ENCODE assay signal across 1 cellular context in the genomic region with DNA sequence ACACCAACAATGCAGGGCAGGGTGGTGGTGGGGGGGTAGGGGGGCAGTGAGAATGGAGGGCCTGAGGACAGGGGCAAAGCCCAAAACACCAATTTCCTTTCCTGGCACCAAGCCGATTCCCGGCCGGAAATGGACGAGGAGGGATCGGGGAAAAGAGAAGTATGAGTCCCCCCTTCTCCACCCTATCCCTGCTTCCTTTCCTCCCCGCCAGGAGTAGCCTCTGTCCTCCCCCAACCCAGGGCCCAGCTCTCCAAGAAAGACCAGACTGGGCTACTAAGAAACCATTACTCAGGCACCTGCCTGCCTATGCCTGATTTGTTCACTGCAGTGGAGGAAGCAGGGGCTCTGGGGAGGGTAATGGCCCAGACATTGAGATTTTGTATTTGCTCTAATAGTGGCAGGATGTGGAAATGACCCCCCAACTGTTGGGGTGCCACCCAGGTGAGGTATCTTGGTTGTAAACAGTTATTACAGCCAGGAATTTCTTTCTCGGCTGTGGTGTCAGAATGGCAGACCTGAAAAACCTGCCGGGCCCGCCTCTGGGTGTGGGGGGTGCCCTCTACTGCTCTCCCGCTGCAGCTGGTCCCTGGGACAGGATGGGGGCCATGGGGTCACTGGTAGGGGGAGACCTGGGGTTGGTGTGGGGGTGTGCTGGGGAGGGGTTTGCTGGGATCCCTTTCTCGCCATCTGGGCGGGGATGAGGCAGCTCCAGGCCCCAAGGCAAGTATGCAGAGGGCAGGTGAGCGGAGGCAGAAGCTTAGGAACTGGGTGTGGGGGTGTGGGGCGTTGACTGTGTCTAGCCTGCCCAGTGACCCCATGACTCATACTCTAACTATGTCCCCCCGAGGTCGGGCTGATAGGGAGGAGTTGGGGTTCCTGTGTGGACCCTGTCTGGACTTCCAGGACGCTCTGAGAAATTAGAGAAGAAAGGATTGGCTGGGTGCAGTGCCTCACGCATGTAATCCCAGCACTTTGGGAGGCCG.
TF ChIP-seq lines count a peak whose summit lies in the region.

No MANE protein-coding gene starts in this region.

TF ChIP-seq in K562, 482 proteins besides CTCF, POLR2A, EP300 and RAD21:
- 0 out of 2 replicates have a peak, but pooled peaks have one; percentile 11 for TF ChIP-seq JUND (IDR thresholded peaks at IDR 0.05; ENCODE audit: borderline replicate concordance, low read depth, low read length)
- TF ChIP-seq JUND (tag; IDR thresholded peaks at IDR 0.05; ENCODE audit: borderline replicate concordance, low read depth, low read length): no peak
- TF ChIP-seq ZFP36 (IDR thresholded peaks at IDR 0.05; ENCODE audit: low read depth, low read length, partially characterized antibody): no peak
- TF ChIP-seq, protein P1, sequence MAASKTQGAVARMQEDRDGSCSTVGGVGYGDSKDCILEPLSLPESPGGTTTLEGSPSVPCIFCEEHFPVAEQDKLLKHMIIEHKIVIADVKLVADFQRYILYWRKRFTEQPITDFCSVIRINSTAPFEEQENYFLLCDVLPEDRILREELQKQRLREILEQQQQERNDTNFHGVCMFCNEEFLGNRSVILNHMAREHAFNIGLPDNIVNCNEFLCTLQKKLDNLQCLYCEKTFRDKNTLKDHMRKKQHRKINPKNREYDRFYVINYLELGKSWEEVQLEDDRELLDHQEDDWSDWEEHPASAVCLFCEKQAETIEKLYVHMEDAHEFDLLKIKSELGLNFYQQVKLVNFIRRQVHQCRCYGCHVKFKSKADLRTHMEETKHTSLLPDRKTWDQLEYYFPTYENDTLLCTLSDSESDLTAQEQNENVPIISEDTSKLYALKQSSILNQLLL (CRISPR knock-in tag; IDR thresholded peaks at IDR 0.05; ENCODE audit: borderline replicate concordance): no peak
- TF ChIP-seq EGR1 (conservative IDR thresholded peaks at IDR 0.05): 0 out of 2 replicates have a peak, but pooled peaks have one; percentile 36
- no peak for TF ChIP-seq SMARCE1 (IDR thresholded peaks at IDR 0.05)
- TF ChIP-seq, protein P2, sequence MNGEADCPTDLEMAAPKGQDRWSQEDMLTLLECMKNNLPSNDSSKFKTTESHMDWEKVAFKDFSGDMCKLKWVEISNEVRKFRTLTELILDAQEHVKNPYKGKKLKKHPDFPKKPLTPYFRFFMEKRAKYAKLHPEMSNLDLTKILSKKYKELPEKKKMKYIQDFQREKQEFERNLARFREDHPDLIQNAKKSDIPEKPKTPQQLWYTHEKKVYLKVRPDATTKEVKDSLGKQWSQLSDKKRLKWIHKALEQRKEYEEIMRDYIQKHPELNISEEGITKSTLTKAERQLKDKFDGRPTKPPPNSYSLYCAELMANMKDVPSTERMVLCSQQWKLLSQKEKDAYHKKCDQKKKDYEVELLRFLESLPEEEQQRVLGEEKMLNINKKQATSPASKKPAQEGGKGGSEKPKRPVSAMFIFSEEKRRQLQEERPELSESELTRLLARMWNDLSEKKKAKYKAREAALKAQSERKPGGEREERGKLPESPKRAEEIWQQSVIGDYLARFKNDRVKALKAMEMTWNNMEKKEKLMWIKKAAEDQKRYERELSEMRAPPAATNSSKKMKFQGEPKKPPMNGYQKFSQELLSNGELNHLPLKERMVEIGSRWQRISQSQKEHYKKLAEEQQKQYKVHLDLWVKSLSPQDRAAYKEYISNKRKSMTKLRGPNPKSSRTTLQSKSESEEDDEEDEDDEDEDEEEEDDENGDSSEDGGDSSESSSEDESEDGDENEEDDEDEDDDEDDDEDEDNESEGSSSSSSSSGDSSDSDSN (IDR thresholded peaks at IDR 0.05; ENCODE audit: borderline replicate concordance in 1 of 2, low read depth in 2 of 2, low read length in 2 of 2): no peak
- TF ChIP-seq, protein P3, sequence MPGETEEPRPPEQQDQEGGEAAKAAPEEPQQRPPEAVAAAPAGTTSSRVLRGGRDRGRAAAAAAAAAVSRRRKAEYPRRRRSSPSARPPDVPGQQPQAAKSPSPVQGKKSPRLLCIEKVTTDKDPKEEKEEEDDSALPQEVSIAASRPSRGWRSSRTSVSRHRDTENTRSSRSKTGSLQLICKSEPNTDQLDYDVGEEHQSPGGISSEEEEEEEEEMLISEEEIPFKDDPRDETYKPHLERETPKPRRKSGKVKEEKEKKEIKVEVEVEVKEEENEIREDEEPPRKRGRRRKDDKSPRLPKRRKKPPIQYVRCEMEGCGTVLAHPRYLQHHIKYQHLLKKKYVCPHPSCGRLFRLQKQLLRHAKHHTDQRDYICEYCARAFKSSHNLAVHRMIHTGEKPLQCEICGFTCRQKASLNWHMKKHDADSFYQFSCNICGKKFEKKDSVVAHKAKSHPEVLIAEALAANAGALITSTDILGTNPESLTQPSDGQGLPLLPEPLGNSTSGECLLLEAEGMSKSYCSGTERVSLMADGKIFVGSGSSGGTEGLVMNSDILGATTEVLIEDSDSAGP (CRISPR knock-in tag; IDR thresholded peaks at IDR 0.05): no peak
- TF ChIP-seq, protein P4, sequence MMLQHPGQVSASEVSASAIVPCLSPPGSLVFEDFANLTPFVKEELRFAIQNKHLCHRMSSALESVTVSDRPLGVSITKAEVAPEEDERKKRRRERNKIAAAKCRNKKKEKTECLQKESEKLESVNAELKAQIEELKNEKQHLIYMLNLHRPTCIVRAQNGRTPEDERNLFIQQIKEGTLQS (IDR thresholded peaks at IDR 0.05): peak; percentile 21; the same call in 1 of the 2 replicates
- TF ChIP-seq, protein P4 (CRISPR knock-in tag; conservative IDR thresholded peaks at IDR 0.05): no peak
- no peak for TF ChIP-seq RB1 (IDR thresholded peaks at IDR 0.05; ENCODE audit: low read depth)
- no peak for TF ChIP-seq ARHGAP35 (IDR thresholded peaks at IDR 0.05; ENCODE audit: partially characterized antibody)
- no peak for TF ChIP-seq STAT5A (IDR thresholded peaks at IDR 0.05; ENCODE audit: borderline replicate concordance, low read length)
- no peak for TF ChIP-seq ZNF551 (CRISPR knock-in tag; IDR thresholded peaks at IDR 0.05)
TF ChIP-seq in K562: peak in this region for 3.
